ENCODE assay signal across 13 cellular contexts in the genomic region with DNA sequence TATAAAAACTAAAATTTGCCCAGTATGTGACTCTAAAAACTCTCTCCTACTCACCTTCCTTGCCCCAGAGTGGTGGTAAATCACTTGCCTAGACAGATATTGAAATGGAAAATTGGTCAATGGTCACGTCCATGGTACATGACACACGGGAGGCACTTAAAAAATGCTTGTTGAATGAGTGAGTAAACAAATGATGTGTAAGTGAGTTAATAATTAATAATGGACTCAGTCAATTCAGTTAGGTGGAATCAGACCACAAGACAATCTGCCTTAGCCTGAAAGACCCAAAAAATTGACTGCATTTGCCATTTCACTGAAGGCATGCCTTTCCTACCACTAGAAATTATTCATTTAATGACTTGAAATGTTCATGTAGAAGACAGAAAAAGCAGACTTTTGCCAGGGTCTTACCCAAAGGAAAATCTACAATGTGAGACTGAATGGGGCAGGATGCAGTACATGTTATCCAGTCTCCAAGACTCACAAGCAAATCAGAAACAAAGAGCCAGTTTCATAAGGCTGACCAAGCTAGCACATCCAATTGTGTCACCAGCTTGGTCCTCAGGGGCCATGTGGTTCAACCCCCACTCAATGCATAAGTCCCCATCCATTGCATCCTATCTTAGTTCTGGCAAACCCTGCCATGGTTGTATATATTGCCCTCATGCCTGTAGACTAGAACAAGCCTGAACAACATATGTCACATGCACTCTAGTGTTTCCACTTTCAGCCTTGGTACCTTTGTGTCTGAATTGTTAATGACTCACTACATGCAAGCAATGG.
DNase-seq lines count a peak whose midpoint lies in the region; ATAC-seq lines count a peak whose summit lies in the region.
"Had no signal": no experiment of that assay in that cellular context is flagged by ENCODE, and none has a peak within 500 bp of the region (broad histone marks: within the 10 kb centered on the region; RNA-seq: fewer than 3 reads in every experiment).

No MANE protein-coding gene starts in this region.

- peak; percentile 48 for ATAC-seq in GM19372 (IDR thresholded peaks at IDR 0.05; ENCODE audit: low read depth, unreplicated experiment)
- ATAC-seq in HG02981 (IDR thresholded peaks at IDR 0.05; ENCODE audit: unreplicated experiment) = peak; percentile 57
- no peak for ATAC-seq in GM21367 (IDR thresholded peaks at IDR 0.05; ENCODE audit: unreplicated experiment)
- ATAC-seq: gastroesophageal sphincter, left colon had no signal

- in situ Hi-C loops in ACHN (cut with HindIII; ENCODE audit: low pct_ligation_motif_present, low pct_unique_long_range_greater_than_20kb, low sequenced_read_pairs) = no loop called here

- DNase-seq in ACHN (peak; percentile 70), NCI-H774 (lab: John Stamatoyannopoulos, UW) (peak; percentile 24), NCI-H526 (lab: John Stamatoyannopoulos, UW) (no peak), NCI-H2196 (lab: John Stamatoyannopoulos, UW; ENCODE audit: unreplicated experiment) (no peak), SIG-M5 (lab: John Stamatoyannopoulos, UW) (no peak)
- DNase-seq: activated T-cell treated with anti-CD3 and anti-CD28 coated beads, Interleukin-2, amount 50 U/mL, for 48 hours; effector CD4-positive, alpha-beta T cell; left colon; NCI-H1694 had no signal

Comparison
In these comparisons a context has a peak if more than half of its experiments do, and no peak if none do; other contexts are left out.
1. DNase-seq: peak in ACHN (single experiment) and NCI-H774 (single experiment); none in NCI-H526 (0 of 2), NCI-H2196 (single experiment) and SIG-M5 (single experiment).